11 cellular contexts compared by ENCODE assay signal in the genomic region with DNA sequence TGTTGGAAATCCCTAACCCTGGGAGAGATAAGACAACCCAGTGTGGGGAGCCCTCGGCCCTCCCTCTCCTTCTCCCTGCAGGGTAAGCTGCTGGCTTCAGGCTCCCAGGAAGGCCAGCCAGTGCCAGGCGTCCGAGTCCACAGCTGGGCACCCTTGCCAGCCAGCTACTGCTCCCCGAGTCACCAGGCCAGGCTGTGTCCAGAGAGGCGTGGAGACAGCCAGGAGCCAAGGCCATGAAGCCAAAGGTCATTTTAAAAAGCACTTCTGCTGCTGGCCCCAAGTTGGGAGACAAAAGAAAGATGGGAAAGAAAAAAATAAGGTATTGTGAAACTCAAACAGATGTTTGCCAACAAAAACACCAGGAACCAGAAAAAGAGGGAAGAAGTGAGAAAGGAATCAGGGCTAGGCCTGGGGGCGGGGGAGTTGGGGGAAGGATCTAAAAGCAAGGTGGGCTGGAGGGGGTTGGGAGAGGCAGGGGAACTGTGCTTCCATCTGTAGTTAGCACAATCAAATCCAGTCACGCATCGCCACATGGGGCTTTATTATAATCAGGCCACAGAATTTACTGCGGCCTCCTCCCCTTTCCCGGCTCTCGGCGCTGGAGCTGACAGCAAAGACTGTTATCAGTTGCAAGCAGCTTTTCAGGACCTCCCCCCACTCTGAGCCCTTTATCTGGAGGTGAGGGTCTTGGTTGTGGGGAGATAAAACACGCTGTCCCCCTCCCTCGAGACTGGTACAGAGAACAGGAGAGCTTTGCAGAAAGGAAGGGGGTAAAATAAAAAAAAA. TPM values are rescaled to one million over a fixed set of nuclear protein-coding genes. Genes with fewer than 3 reads are reported as not detected.
DNase-seq lines count a peak whose midpoint lies in the region; ATAC-seq lines count a peak whose summit lies in the region.
"Had no signal": no experiment of that assay in that cellular context is flagged by ENCODE, and none has a peak within 500 bp of the region (broad histone marks: within the 10 kb centered on the region; RNA-seq: fewer than 3 reads in every experiment).

No MANE protein-coding gene starts in this region.

- peak overlapping the region; percentile 78 for H3K27ac Mint-ChIP-seq in stimulated activated naive B cell treated with anti-CD40 and anti-IgM and Interleukin-4, amounts not matched to agents 10 μg/mL and 1 μg/mL and 100 μg/mL, for 72 hours
- H3K27ac Mint-ChIP-seq: activated naive CD4-positive, alpha-beta T cell treated with anti-CD3 and anti-CD28 coated beads, Interleukin-2, amount 50 U/mL, for 24 hours had no signal

- no peaks in the 10 kb centered on the region for H3K4me1 Mint-ChIP-seq in stimulated activated naive B cell treated with anti-CD40 and anti-IgM and Interleukin-4, amounts not matched to agents 10 μg/mL and 1 μg/mL and 100 μg/mL, for 72 hours

- no peak overlapping the region for H3K4me3 Mint-ChIP-seq in stimulated activated naive B cell treated with anti-CD40 and anti-IgM and Interleukin-4, amounts not matched to agents 10 μg/mL and 1 μg/mL and 100 μg/mL, for 72 hours
- H3K4me3 Mint-ChIP-seq: activated naive CD4-positive, alpha-beta T cell treated with anti-CD3 and anti-CD28 coated beads, Interleukin-2, amount 50 U/mL, for 24 hours had no signal

- peaks cover 56 to 74% of the 10 kb centered on the region in 2 donors for H3K36me3 Mint-ChIP-seq in stimulated activated naive B cell treated with anti-CD40 and anti-IgM and Interleukin-4, amounts not matched to agents 10 μg/mL and 1 μg/mL and 100 μg/mL, for 72 hours

- no peaks in the 10 kb centered on the region for H3K9me3 Mint-ChIP-seq in stimulated activated naive B cell treated with anti-CD40 and anti-IgM and Interleukin-4, amounts not matched to agents 10 μg/mL and 1 μg/mL and 100 μg/mL, for 72 hours
- H3K9me3 Mint-ChIP-seq: activated naive CD4-positive, alpha-beta T cell treated with anti-CD3 and anti-CD28 coated beads, Interleukin-2, amount 50 U/mL, for 24 hours had no signal

- ATAC-seq in left lobe of liver, result peak; percentile 98
- ATAC-seq in stimulated activated naive B cell treated with anti-CD40 and anti-IgM and Interleukin-4, amounts not matched to agents 10 μg/mL and 1 μg/mL and 100 μg/mL, for 72 hours (replicated peaks), result no peak
- no peak for ATAC-seq in GM18870 (IDR thresholded peaks at IDR 0.05; ENCODE audit: unreplicated experiment)
- ATAC-seq in activated CD4-positive, CD25-positive, alpha-beta regulatory T cell treated with anti-CD3 and anti-CD28 coated beads, Interleukin-2, amount 50 U/mL, for 24 hours, result no peak

- no peaks in the 10 kb centered on the region for H3K27me3 Mint-ChIP-seq in stimulated activated naive B cell treated with anti-CD40 and anti-IgM and Interleukin-4, amounts not matched to agents 10 μg/mL and 1 μg/mL and 100 μg/mL, for 72 hours
- H3K27me3 Mint-ChIP-seq: activated naive CD4-positive, alpha-beta T cell treated with anti-CD3 and anti-CD28 coated beads, Interleukin-2, amount 50 U/mL, for 24 hours had no signal

- DNase-seq in NCI-H82 (lab: John Stamatoyannopoulos, UW) (peak; percentile 93), ecto neural progenitor cell (ENCODE audit: low spot score) (peak; percentile 80), left lobe of liver (ENCODE audit: low spot score) (peak; percentile 85), mesenteric fat pad (ENCODE audit: low spot score) (no peak)
- DNase-seq in stimulated activated naive B cell treated with anti-CD40 and anti-IgM and Interleukin-4, amounts not matched to agents 10 μg/mL and 1 μg/mL and 100 μg/mL, for 72 hours, result no peak
- DNase-seq in activated CD4-positive, alpha-beta T cell treated with anti-CD3 and anti-CD28 coated beads, Interleukin-2, amount 50 U/mL, for 48 hours, result no peak
- DNase-seq: NCI-H69; stimulated activated CD4-positive, alpha-beta T cell treated with anti-CD3 and anti-CD28 coated beads, Interleukin-2, amount 100 ng/mL, for 24 hours had no signal

RNA-seq across cellular contexts. Expression of a gene that starts 33.5 kb away (rescaled TPM):
- total RNA-seq in left lobe of liver (13.5 TPM), mesenteric fat pad (30.4 TPM)

Comparison
In these comparisons a context has a peak if more than half of its experiments do, and no peak if none do; other contexts are left out.
1. DNase-seq: peak in NCI-H82 (single experiment), ecto neural progenitor cell (single experiment) and left lobe of liver (single experiment); none in stimulated activated naive B cell treated with anti-CD40 and anti-IgM and Interleukin-4, amounts not matched to agents 10 μg/mL and 1 μg/mL and 100 μg/mL, for 72 hours (single experiment), activated CD4-positive, alpha-beta T cell treated with anti-CD3 and anti-CD28 coated beads, Interleukin-2, amount 50 U/mL, for 48 hours (0 of 2) and mesenteric fat pad (single experiment).